Comparison of ENCODE assay signal across 27 cellular contexts in the genomic region with DNA sequence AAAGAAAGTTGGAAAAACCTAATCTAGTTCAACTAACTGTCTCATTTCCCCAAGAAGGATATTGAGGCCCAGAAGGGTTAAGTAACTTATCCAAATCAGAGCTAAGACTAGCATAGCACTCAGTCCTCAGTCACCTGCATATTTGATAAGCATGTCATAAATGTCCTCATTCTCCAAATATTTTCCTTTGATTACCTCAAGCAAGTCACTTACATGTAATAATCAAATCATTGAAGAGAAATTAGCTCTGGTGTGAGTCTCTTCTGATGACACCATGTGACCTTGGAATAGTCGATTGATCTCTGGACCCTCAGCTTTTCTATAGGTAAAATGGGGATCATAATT. TPM values are rescaled to one million over a fixed set of nuclear protein-coding genes. Genes with fewer than 3 reads are reported as not detected.
A peak's percentile ranks its signal among the peaks of the same experiment; 100 is the strongest.
DNase-seq lines count a peak whose midpoint lies in the region; ATAC-seq, FAIRE-seq and TF ChIP-seq lines count a peak whose summit lies in the region.
"Had no signal": no experiment of that assay in that cellular context is flagged by ENCODE, and none has a peak within 500 bp of the region (broad histone marks: within the 10 kb centered on the region; RNA-seq: fewer than 3 reads in every experiment).

No MANE protein-coding gene starts in this region.

- intact Hi-C loops in kidney (cut with DNase I): no loop called here

- H3K4me3 ChIP-seq in SK-N-SH (ENCODE audit: low read depth in 2 of 2, low read length in 1 of 2) (no peak overlapping the region), astrocyte (ENCODE audit: insufficient read depth, low read depth, low read length) (no peak overlapping the region), kidney (ENCODE audit: low read length in 2 of 2) (no peak overlapping the region)
- H3K4me3 ChIP-seq: esophagus muscularis mucosa, HAP-1, lung, psoas muscle had no signal

- H3K36me3 ChIP-seq in SK-N-SH (replicated peaks in 1 of 2; ENCODE audit: control insufficient read depth in 1 of 2, insufficient read depth in 2 of 2, low read length in 1 of 2): no peaks in the 10 kb centered on the region
- no peaks in the 10 kb centered on the region for H3K36me3 ChIP-seq in astrocyte (ENCODE audit: insufficient read depth, low read length)
- H3K36me3 ChIP-seq in kidney (ENCODE audit: control insufficient read depth in 1 of 2, insufficient read depth in 2 of 2, low read length in 2 of 2): no peaks in the 10 kb centered on the region
- H3K36me3 ChIP-seq: esophagus muscularis mucosa, HAP-1 had no signal

- FAIRE-seq in astrocyte (lab: Jason Lieb, UNC): no peak
- no peak for FAIRE-seq in kidney (lab: Jason Lieb, UNC)
- FAIRE-seq: frontal cortex, GM18507, HepG2, islet of Langerhans had no signal

- no peaks in the 10 kb centered on the region for H3K9me3 ChIP-seq in SK-N-SH
- H3K9me3 ChIP-seq in astrocyte (ENCODE audit: insufficient read depth, low read depth, low read length): no peaks in the 10 kb centered on the region
- no peaks in the 10 kb centered on the region for H3K9me3 ChIP-seq in kidney (ENCODE audit: control insufficient read depth in 1 of 2, low read length in 2 of 2)
- H3K9me3 ChIP-seq: esophagus muscularis mucosa, HAP-1, psoas muscle had no signal

- no peak for DNase-seq in SK-N-SH
- DNase-seq in HT1080 (ENCODE audit: low read depth): peak; percentile 17
- DNase-seq in astrocyte (ENCODE audit: low read depth): peak; percentile 41
- no peak for DNase-seq in cerebellar nuclear complex (lab: John Stamatoyannopoulos, UW)
- DNase-seq in kidney: no peak
- DNase-seq in iPS-NIHi11 (ENCODE audit: low spot score): no peak
- DNase-seq: activated CD4-positive, alpha-beta T cell treated with anti-CD3 and anti-CD28 coated beads, Interleukin-2, amount 50 U/mL, for 4 hours; activated CD8-positive, alpha-beta memory T cell treated with anti-CD3 and anti-CD28 coated beads, Interleukin-2, amount 50 U/mL, for 48 hours; activated gamma-delta T cell; effector memory CD4-positive, alpha-beta T cell; hypothalamus; NCI-H1092 treated with DMSO at 0.1 percent for 48 hours; NCI-H187 treated with DMSO at 0.1 percent for 48 hours; NCI-H526; psoas muscle; T-helper 9 cell had no signal

- POLR2A ChIA-PET in SK-N-SH (lab: Yijun Ruan, JAX): no interaction called here

- no peaks in the 10 kb centered on the region for H3K36me3 Mint-ChIP-seq in astrocyte (ENCODE audit: low read depth, unreplicated experiment)
- H3K36me3 Mint-ChIP-seq in nephron (ENCODE audit: low read depth): no peaks in the 10 kb centered on the region
- H3K36me3 Mint-ChIP-seq: brain had no signal

- H3F3A ChIP-seq in SK-N-SH (replicated peaks; ENCODE audit: insufficient read depth): peaks cover 29% of the 10 kb centered on the region

- 95% methylated on average over 1 of the region's 1 CpG for WGBS in SK-N-SH (ENCODE audit: low lambda C conversion rate)

- no peak overlapping the region for H2AFZ ChIP-seq in SK-N-SH (ENCODE audit: low read depth)
- no peak overlapping the region for H2AFZ ChIP-seq in astrocyte (ENCODE audit: low read depth, low read length)

- H3K79me2 ChIP-seq in SK-N-SH (ENCODE audit: insufficient read depth) (no peaks in the 10 kb centered on the region), astrocyte (ENCODE audit: insufficient read depth, low read length) (no peaks in the 10 kb centered on the region)

- no peak for ATAC-seq in SK-N-SH treated with all-trans-retinoic acid at 6 μM for 48 hours
- ATAC-seq: HepG2, psoas muscle had no signal

- peak overlapping the region in 1 of 2 experiments; percentile 88; a peak in 2 of 4 replicates for H3K27ac ChIP-seq in SK-N-SH (ENCODE audit: low read depth in 2 of 2, low read length in 1 of 2)
- no peak overlapping the region for H3K27ac ChIP-seq in astrocyte (ENCODE audit: low read depth, low read length)
- H3K27ac ChIP-seq in kidney (ENCODE audit: low read depth in 2 of 2, low read length in 2 of 2): peak overlapping the region in 1 of 2 donors; percentile 48
- H3K27ac ChIP-seq: 22Rv1, psoas muscle had no signal

- H4K20me1 ChIP-seq in SK-N-SH (ENCODE audit: insufficient read depth): no peaks in the 10 kb centered on the region
- H4K20me1 ChIP-seq in astrocyte (ENCODE audit: insufficient read depth, low read length): no peaks in the 10 kb centered on the region

- CTCF ChIA-PET in SK-N-SH (lab: Yijun Ruan, JAX): no interaction called here

- TF ChIP-seq EP300 in SK-N-SH (IDR thresholded peaks at IDR 0.05; ENCODE audit: borderline replicate concordance in 1 of 2, low read depth in 1 of 2, low read length in 1 of 2): 0 out of 4 replicates have a peak, but pooled peaks of 1 of the 2 experiments have one; percentile 0

- H3K27ac Mint-ChIP-seq in astrocyte (ENCODE audit: unreplicated experiment): no peak overlapping the region
- peak overlapping the region; percentile 85 to 93 (median 92) for H3K27ac Mint-ChIP-seq in nephron

- TF ChIP-seq RAD21 in SK-N-SH (IDR thresholded peaks at IDR 0.05; ENCODE audit: low read length): no peak

- H3K4me1 Mint-ChIP-seq in astrocyte (ENCODE audit: low read depth, unreplicated experiment): peaks cover 23% of the 10 kb centered on the region
- peaks cover 11% of the 10 kb centered on the region for H3K4me1 Mint-ChIP-seq in nephron

- no peaks in the 10 kb centered on the region for H3K9me2 ChIP-seq in SK-N-SH

- H3K27me3 ChIP-seq in SK-N-SH (ENCODE audit: insufficient read depth) (no peaks in the 10 kb centered on the region), astrocyte (ENCODE audit: insufficient read depth, low read length) (no peaks in the 10 kb centered on the region)
- H3K27me3 ChIP-seq: esophagus muscularis mucosa had no signal

- H3K4me1 ChIP-seq in SK-N-SH (ENCODE audit: control insufficient read depth in 1 of 2, insufficient read depth in 2 of 2, low read depth in 1 of 2, low read length in 1 of 2) (peaks cover 0 to 10% of the 10 kb centered on the region in 2 experiments; a peak in 2 of 4 replicates), astrocyte (ENCODE audit: insufficient read depth, low read length) (peaks cover 23% of the 10 kb centered on the region), kidney (ENCODE audit: control insufficient read depth in 1 of 2, insufficient read depth in 1 of 2, low read depth in 1 of 2, low read length in 2 of 2) (peaks cover 10 to 30% of the 10 kb centered on the region in 2 donors)
- H3K4me1 ChIP-seq: HAP-1, psoas muscle had no signal

- peak overlapping the region; percentile 69; the same call in 1 of the 2 replicates for H3K4me2 ChIP-seq in SK-N-SH
- H3K4me2 ChIP-seq in astrocyte (ENCODE audit: low read length): no peak overlapping the region

- no peak overlapping the region; the same call in 1 of the 2 replicates for H3K9ac ChIP-seq in SK-N-SH
- no peak overlapping the region for H3K9ac ChIP-seq in astrocyte (ENCODE audit: low read length)
- H3K9ac ChIP-seq in kidney (ENCODE audit: low read length in 2 of 2): no peak overlapping the region

- peaks cover 1% of the 10 kb centered on the region for H3K9me3 Mint-ChIP-seq in astrocyte (ENCODE audit: unreplicated experiment)
- no peaks in the 10 kb centered on the region for H3K9me3 Mint-ChIP-seq in nephron

- TF ChIP-seq CTCF in SK-N-SH (IDR thresholded peaks at IDR 0.05) (no peak), astrocyte (IDR thresholded peaks at IDR 0.05; ENCODE audit: insufficient read depth, low read depth, low read length) (no peak), nephron (IDR thresholded peaks at IDR 0.05; ENCODE audit: unreplicated experiment in 3 of 3) (no peak), kidney (IDR thresholded peaks at IDR 0.05; ENCODE audit: borderline replicate concordance, extremely low read depth, insufficient read depth) (no peak)

- H3K4me3 Mint-ChIP-seq in astrocyte (ENCODE audit: unreplicated experiment) (no peak overlapping the region), nephron (no peak overlapping the region)

- H3K27me3 Mint-ChIP-seq in astrocyte (ENCODE audit: low read depth, unreplicated experiment): no peaks in the 10 kb centered on the region
- H3K27me3 Mint-ChIP-seq in nephron (ENCODE audit: low read depth): peaks cover 5% of the 10 kb centered on the region

TF ChIP-seq in SK-N-SH, 30 proteins besides CTCF, POLR2A, EP300 and RAD21:
- no peak for TF ChIP-seq RFX5 (IDR thresholded peaks at IDR 0.05; ENCODE audit: low read length)
- no peak for TF ChIP-seq GATA2 (CRISPR knock-in tag; IDR thresholded peaks at IDR 0.05)
- no peak for TF ChIP-seq TAF1 (IDR thresholded peaks at IDR 0.05; ENCODE audit: borderline replicate concordance, low read depth, low read length)
- no peak for TF ChIP-seq FOXJ3 (CRISPR knock-in tag; IDR thresholded peaks at IDR 0.05)
- TF ChIP-seq TEAD4 (IDR thresholded peaks at IDR 0.05; ENCODE audit: borderline replicate concordance, insufficient read depth): no peak
- TF ChIP-seq FOSL2 (IDR thresholded peaks at IDR 0.05; ENCODE audit: borderline replicate concordance, low read depth): no peak
- no peak for TF ChIP-seq NRF1 (IDR thresholded peaks at IDR 0.05; ENCODE audit: low read depth, low read length)
- no peak for TF ChIP-seq EZH2phosphoT487 (IDR thresholded peaks at IDR 0.05; ENCODE audit: borderline replicate concordance, low read depth)

TF ChIP-seq in SK-N-SH treated with all-trans-retinoic acid at 6 μM for 48 hours, 23 proteins besides CTCF, POLR2A, EP300 and RAD21 (continues in another document):
- no peak for TF ChIP-seq ZNF565 (CRISPR knock-in tag; conservative IDR thresholded peaks at IDR 0.05; ENCODE audit: low read depth)
- no peak for TF ChIP-seq ZNF8 (CRISPR knock-in tag; IDR thresholded peaks at IDR 0.05)
- no peak for TF ChIP-seq ZC3H10 (CRISPR knock-in tag; IDR thresholded peaks at IDR 0.05)
- TF ChIP-seq PATZ1 (CRISPR knock-in tag; IDR thresholded peaks at IDR 0.05; ENCODE audit: borderline replicate concordance): no peak

RNA-seq across cellular contexts. Expression of gene PICALM, which starts 48.8 kb away (rescaled TPM):
- 103 and 147 TPM in 2 replicates for polyA plus RNA-seq in SK-N-SH (2012; rRNA removed)
- 115 and 124 TPM in 2 replicates for polyA plus RNA-seq in SK-N-SH (2012; cell fraction: cytosol; rRNA removed)
- 63.0 and 149 TPM in 2 replicates for polyA plus RNA-seq in SK-N-SH (2012; cell fraction: nucleus; rRNA removed)
- 92.3 and 164 TPM in 2 replicates for total RNA-seq in HT1080 (2014; rRNA removed; shearing (Covaris generic))
- 157 and 200 TPM in 2 replicates for polyA plus RNA-seq in HT1080 (2015; cell fraction: cytosol; rRNA removed)
- 301 and 318 TPM in 2 replicates for polyA plus RNA-seq in HT1080 (2015; cell fraction: nucleus; rRNA removed)
- 254 and 260 TPM in 2 replicates for total RNA-seq in astrocyte
- 244 TPM for total RNA-seq in kidney
- 118 TPM for polyA plus RNA-seq in kidney (ENCODE audit: insufficient read depth, low read depth, low replicate concordance)

Comparison
In these comparisons a context has a peak if more than half of its experiments do, and no peak if none do; other contexts are left out.
1. DNase-seq: peak in HT1080 (single experiment) and astrocyte (single experiment); none in SK-N-SH (single experiment), cerebellar nuclear complex (0 of 2), kidney (single experiment) and iPS-NIHi11 (single experiment).